1 cellular context compared by ENCODE assay signal in the genomic region with DNA sequence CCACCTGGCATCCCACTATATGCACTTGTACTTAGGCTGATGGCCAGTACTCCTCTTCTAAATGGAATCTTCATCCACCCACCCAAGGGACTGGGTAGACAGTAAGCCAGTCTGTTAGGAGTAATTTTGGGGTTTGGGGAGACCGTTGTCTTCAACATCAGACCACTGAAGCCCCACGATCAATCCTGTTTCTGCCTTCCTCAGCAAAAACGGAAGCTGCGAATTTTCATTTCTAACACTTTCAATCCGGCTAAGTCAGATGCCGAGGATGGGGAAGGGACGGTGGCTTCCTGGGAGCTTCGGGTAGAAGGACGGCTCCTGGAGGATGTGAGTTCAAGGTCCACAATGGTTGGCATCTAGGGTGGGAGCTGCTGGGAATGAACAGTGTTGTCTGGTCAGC.
TF ChIP-seq lines count a peak whose summit lies in the region.

No MANE protein-coding gene starts in this region.

TF ChIP-seq in HepG2, 621 proteins besides CTCF, POLR2A, EP300 and RAD21:
- TF ChIP-seq MAFK (conservative IDR thresholded peaks at IDR 0.05 in 1 of 2, IDR thresholded peaks at IDR 0.05 in 1 of 2; ENCODE audit: low read length in 2 of 2) (peak; percentile 25 to 81; a peak in 2 of 4 replicates), KMT2B (CRISPR knock-in tag; IDR thresholded peaks at IDR 0.05) (no peak), ZNF709 (CRISPR knock-in tag; IDR thresholded peaks at IDR 0.05) (no peak), ZKSCAN5 (CRISPR knock-in tag; IDR thresholded peaks at IDR 0.05) (no peak), MAFF (IDR thresholded peaks at IDR 0.05; ENCODE audit: low read depth, low read length) (peak; percentile 56; the same call in 1 of the 2 replicates), SMYD3 (CRISPR knock-in tag; IDR thresholded peaks at IDR 0.05) (no peak), TEAD2 (CRISPR knock-in tag; IDR thresholded peaks at IDR 0.05) (no peak)
- TF ChIP-seq, protein P1, sequence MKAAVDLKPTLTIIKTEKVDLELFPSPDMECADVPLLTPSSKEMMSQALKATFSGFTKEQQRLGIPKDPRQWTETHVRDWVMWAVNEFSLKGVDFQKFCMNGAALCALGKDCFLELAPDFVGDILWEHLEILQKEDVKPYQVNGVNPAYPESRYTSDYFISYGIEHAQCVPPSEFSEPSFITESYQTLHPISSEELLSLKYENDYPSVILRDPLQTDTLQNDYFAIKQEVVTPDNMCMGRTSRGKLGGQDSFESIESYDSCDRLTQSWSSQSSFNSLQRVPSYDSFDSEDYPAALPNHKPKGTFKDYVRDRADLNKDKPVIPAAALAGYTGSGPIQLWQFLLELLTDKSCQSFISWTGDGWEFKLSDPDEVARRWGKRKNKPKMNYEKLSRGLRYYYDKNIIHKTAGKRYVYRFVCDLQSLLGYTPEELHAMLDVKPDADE (CRISPR knock-in tag; IDR thresholded peaks at IDR 0.05) = no peak
